Comparison of ENCODE assay signal across 17 cellular contexts in genomic region chr6:44622555-44622954, GRCh38.
DNase-seq lines count a peak whose midpoint lies in the region.
"Had no signal": no experiment of that assay in that cellular context is flagged by ENCODE, and none has a peak within 500 bp of the region (broad histone marks: within the 10 kb centered on the region; RNA-seq: fewer than 3 reads in every experiment).

No MANE protein-coding gene starts in this region.

- H3K4me3 ChIP-seq in SJCRH30 = no peak overlapping the region
- H3K4me3 ChIP-seq: GM12878, GM23338 had no signal

- H3K27ac ChIP-seq in SJCRH30 = peak overlapping the region; percentile 37; the same call in 1 of the 2 replicates

- peak; percentile 12 for DNase-seq in activated effector memory CD4-positive, alpha-beta T cell treated with anti-CD3 and anti-CD28 coated beads, Interleukin-2, amount 50 U/mL, for 16 hours
- no peak for DNase-seq in activated effector memory CD4-positive, alpha-beta T cell treated with Interleukin-2 at 50 U/mL for 16 hours
- DNase-seq in LHCN-M2 (ENCODE audit: low read depth) (peak; percentile 24), SJCRH30 (peak; percentile 53 to 64), glomerular visceral epithelial cell (ENCODE audit: extremely low spot score) (peak; percentile 11), 8988T (no peak), dedifferentiated amniotic fluid mesenchymal stem cell (ENCODE audit: extremely low spot score) (no peak)
- no peak for DNase-seq in effector CD8-positive, alpha-beta T cell (lab: John Stamatoyannopoulos, UW)
- DNase-seq: Caco-2; CD4-positive, alpha-beta memory T cell; DMS153; DND-41; GDM1; H9; HFFc6 had no signal

- H3K27me3 ChIP-seq in SJCRH30 = no peaks in the 10 kb centered on the region

- peaks cover 40% of the 10 kb centered on the region for H3K4me1 ChIP-seq in SJCRH30
- H3K4me1 ChIP-seq: Caco-2 had no signal

- H3K9me3 ChIP-seq in SJCRH30 (replicated peaks) = no peaks in the 10 kb centered on the region; the same call in 1 of the 2 replicates
- H3K9me3 ChIP-seq: Caco-2 had no signal

- no peaks in the 10 kb centered on the region for H3K36me3 ChIP-seq in SJCRH30

Comparison
In these comparisons a context has a peak if more than half of its experiments do, and no peak if none do; other contexts are left out.
1. DNase-seq: peak in activated effector memory CD4-positive, alpha-beta T cell treated with anti-CD3 and anti-CD28 coated beads, Interleukin-2, amount 50 U/mL, for 16 hours (single experiment), LHCN-M2 (single experiment), SJCRH30 (2 of 2) and glomerular visceral epithelial cell (single experiment); none in activated effector memory CD4-positive, alpha-beta T cell treated with Interleukin-2 at 50 U/mL for 16 hours (single experiment), 8988T (single experiment), effector CD8-positive, alpha-beta T cell (single experiment) and dedifferentiated amniotic fluid mesenchymal stem cell (single experiment).